ENCODE assay signal across 13 cellular contexts in the genomic region with DNA sequence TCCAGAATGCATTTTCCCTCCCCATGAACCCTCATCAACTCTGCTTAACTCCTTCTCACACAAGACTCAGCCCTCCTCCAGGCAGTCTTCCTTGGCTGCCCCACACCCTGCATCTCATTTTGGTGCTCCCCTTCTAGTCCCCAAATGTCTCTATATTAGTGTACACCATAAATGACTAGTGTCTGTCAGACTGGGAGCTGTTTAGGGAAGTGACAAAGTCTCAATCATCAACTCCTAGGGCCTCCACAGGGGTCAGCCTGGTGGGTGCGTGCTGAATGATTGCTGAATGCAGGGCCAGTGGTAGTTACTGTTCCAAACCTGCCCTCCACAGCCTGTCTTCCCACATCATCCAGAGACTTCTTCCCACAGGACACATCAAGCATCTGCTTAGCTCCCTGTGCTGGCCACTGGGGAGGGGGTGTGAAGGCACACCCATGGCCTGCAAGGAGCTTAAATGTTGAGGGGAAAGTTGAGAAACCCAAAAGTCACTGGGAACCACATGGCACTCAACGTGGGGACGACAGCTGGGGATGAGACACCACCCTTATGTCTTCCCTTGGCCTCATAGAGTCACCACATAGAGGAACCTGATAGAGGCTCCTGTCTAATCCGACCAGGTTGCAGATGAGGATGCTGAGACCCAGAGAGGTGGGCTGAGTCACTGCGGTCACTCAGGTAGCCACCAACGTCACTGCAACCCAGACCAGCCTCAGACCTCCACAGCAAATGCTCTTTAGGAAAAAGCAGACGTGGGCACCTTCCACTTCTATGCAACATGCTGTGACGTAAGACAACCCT.
DNase-seq lines count a peak whose midpoint lies in the region; ATAC-seq and TF ChIP-seq lines count a peak whose summit lies in the region.
"Had no signal": no experiment of that assay in that cellular context is flagged by ENCODE, and none has a peak within 500 bp of the region (broad histone marks: within the 10 kb centered on the region; RNA-seq: fewer than 3 reads in every experiment).

No MANE protein-coding gene starts in this region.

- CTCF ChIA-PET in GM10248 (lab: Yijun Ruan, JAX), result interaction anchor here (0.9 to 9.8 kb wide), 8 partner anchors 9 to 153 kb away, joined by 3 to 155 read pairs (median 7); no protein-coding TSS in a partner anchor
- CTCF ChIA-PET in activated B cell treated with CpG ODN at 0.5 μM for 24 hours (lab: Charles Lee), result interaction anchor here (1.1 to 2.0 kb wide), 4 partner anchors 15 to 153 kb away, joined by 5 to 9 read pairs (median 6); no protein-coding TSS in a partner anchor
- CTCF ChIA-PET in naive thymus-derived CD4-positive, alpha-beta T cell (lab: Charles Lee), result interaction anchor here (0.7 to 8.1 kb wide), 6 partner anchors 9 to 152 kb away, joined by 3 to 95 read pairs (median 4); no protein-coding TSS in a partner anchor

- H3K4me1 Mint-ChIP-seq in activated B cell treated with CpG ODN at 0.5 μM for 24 hours, result peaks cover 91% of the 10 kb centered on the region
- H3K4me1 Mint-ChIP-seq in naive thymus-derived CD4-positive, alpha-beta T cell, result peaks cover 53 to 93% (median 87%) of the 10 kb centered on the region in 7 donors

- TF ChIP-seq CTCF in GM10248 (IDR thresholded peaks at IDR 0.05; ENCODE audit: control extremely low read depth, extremely low read depth, low read depth, missing control alignments), result no peak
- TF ChIP-seq CTCF in activated B cell treated with CpG ODN at 0.5 μM for 24 hours (IDR thresholded peaks at IDR 0.05), result no peak

- intact Hi-C loops in activated B cell treated with CpG ODN at 0.5 μM for 24 hours (cut with micrococcal nuclease), result loop anchor here (2.0 to 10.0 kb wide), 2 partner anchors 75 to 847 kb away; a partner anchor contains a TSS
- intact Hi-C loops in naive thymus-derived CD4-positive, alpha-beta T cell (cut with micrococcal nuclease), result loop anchor here (2.0 to 5.0 kb wide), 2 partner anchors 15 to 335 kb away; no protein-coding TSS in a partner anchor

- peak; percentile 21 for ATAC-seq in GM21529 (IDR thresholded peaks at IDR 0.05; ENCODE audit: unreplicated experiment)
- peak; percentile 10 for ATAC-seq in activated B cell treated with CpG ODN at 0.5 μM for 24 hours (ENCODE audit: low read depth)
- no peak for ATAC-seq in naive thymus-derived CD4-positive, alpha-beta T cell
- ATAC-seq: lower lobe of right lung had no signal

- no peaks in the 10 kb centered on the region for H3K27me3 ChIP-seq in naive thymus-derived CD4-positive, alpha-beta T cell (ENCODE audit: control insufficient read depth in 2 of 2, insufficient read depth in 2 of 2, low read length in 2 of 2)

- H3K9me3 ChIP-seq in naive thymus-derived CD4-positive, alpha-beta T cell (ENCODE audit: control insufficient read depth in 2 of 3, low read length in 3 of 3), result no peaks in the 10 kb centered on the region
- H3K9me3 ChIP-seq: lower lobe of right lung, tibial nerve had no signal

- POLR2A ChIA-PET in GM10248 (lab: Yijun Ruan, JAX) (interaction anchor here (1.1 kb wide), 1 partner anchor 11 kb away, joined by 3 read pairs; no protein-coding TSS in a partner anchor), activated B cell treated with CpG ODN at 0.5 μM for 24 hours (lab: Charles Lee) (interaction anchor here (0.6 to 3.9 kb wide), 8 partner anchors 9 to 140 kb away, joined by 3 to 43 read pairs (median 4); no protein-coding TSS in a partner anchor)
- POLR2A ChIA-PET in naive thymus-derived CD4-positive, alpha-beta T cell (lab: Charles Lee), result interaction anchor here (0.7 to 8.1 kb wide), 11 partner anchors 10 to 156 kb away, joined by 3 to 84 read pairs (median 4); a partner anchor contains a TSS

- H3K9me3 Mint-ChIP-seq in activated B cell treated with CpG ODN at 0.5 μM for 24 hours, result no peaks in the 10 kb centered on the region
- H3K9me3 Mint-ChIP-seq in naive thymus-derived CD4-positive, alpha-beta T cell, result peaks cover 0 to 4% (median 0%) of the 10 kb centered on the region in 11 donors

- H3K27me3 Mint-ChIP-seq in activated B cell treated with CpG ODN at 0.5 μM for 24 hours, result no peaks in the 10 kb centered on the region
- H3K27me3 Mint-ChIP-seq in naive thymus-derived CD4-positive, alpha-beta T cell, result peaks cover 0 to 4% (median 0%) of the 10 kb centered on the region in 5 donors

- no peaks in the 10 kb centered on the region for H3K36me3 Mint-ChIP-seq in activated B cell treated with CpG ODN at 0.5 μM for 24 hours (ENCODE audit: low read depth)
- H3K36me3 Mint-ChIP-seq in naive thymus-derived CD4-positive, alpha-beta T cell, result peaks cover 0 to 6% (median 0%) of the 10 kb centered on the region in 5 donors

- no peak overlapping the region for H3K4me3 ChIP-seq in naive thymus-derived CD4-positive, alpha-beta T cell (ENCODE audit: low read length)
- H3K4me3 ChIP-seq: lower lobe of right lung, tibial nerve had no signal

- peak; percentile 47 for DNase-seq in GM10248 (ENCODE audit: extremely low spot score)
- DNase-seq in activated B cell treated with CpG ODN at 0.5 μM for 24 hours, result no peak
- DNase-seq in naive thymus-derived CD4-positive, alpha-beta T cell, result peak in 4 of 9 donors; percentile 32 to 65 (median 40)
- no peak for DNase-seq in effector CD8-positive, alpha-beta T cell (lab: John Stamatoyannopoulos, UW)
- DNase-seq in central memory CD4-positive, alpha-beta T cell, result no peak
- no peak for DNase-seq in iPS-NIHi11 (ENCODE audit: low spot score)
- no peak for DNase-seq in activated gamma-delta T cell treated with Interleukin-2 at 50 U/mL for 16 hours
- DNase-seq: DMS79; lower lobe of right lung; stimulated activated CD4-positive, alpha-beta T cell treated with anti-CD3 and anti-CD28 coated beads, Interleukin-4, amount 100 ng/mL, for 1 hour had no signal

- no peaks in the 10 kb centered on the region for H3K36me3 ChIP-seq in naive thymus-derived CD4-positive, alpha-beta T cell (ENCODE audit: control insufficient read depth in 2 of 3, insufficient read depth in 3 of 3, low read length in 3 of 3)
- H3K36me3 ChIP-seq: lower lobe of right lung, tibial nerve had no signal

- peaks cover 39 to 96% of the 10 kb centered on the region in 2 donors for H3K4me1 ChIP-seq in naive thymus-derived CD4-positive, alpha-beta T cell (ENCODE audit: control insufficient read depth in 2 of 2, insufficient read depth in 2 of 2, low read length in 2 of 2)

- H3K27ac Mint-ChIP-seq in activated B cell treated with CpG ODN at 0.5 μM for 24 hours, result peak overlapping the region; percentile 96
- peak overlapping the region in 5 of 9 donors; percentile 85 to 99 (median 98) for H3K27ac Mint-ChIP-seq in naive thymus-derived CD4-positive, alpha-beta T cell
- H3K27ac Mint-ChIP-seq: progenitor cell of endocrine pancreas had no signal

- H3K4me3 Mint-ChIP-seq in activated B cell treated with CpG ODN at 0.5 μM for 24 hours, result peak overlapping the region; percentile 50
- H3K4me3 Mint-ChIP-seq in naive thymus-derived CD4-positive, alpha-beta T cell, result peak overlapping the region; percentile 15 to 91 (median 76)

- peak overlapping the region; percentile 83 for H3K27ac ChIP-seq in naive thymus-derived CD4-positive, alpha-beta T cell (ENCODE audit: low read depth, low read length)
- H3K27ac ChIP-seq: lower lobe of right lung, tibial nerve had no signal
